ENCODE assay signal across 20 cellular contexts in the genomic region with DNA sequence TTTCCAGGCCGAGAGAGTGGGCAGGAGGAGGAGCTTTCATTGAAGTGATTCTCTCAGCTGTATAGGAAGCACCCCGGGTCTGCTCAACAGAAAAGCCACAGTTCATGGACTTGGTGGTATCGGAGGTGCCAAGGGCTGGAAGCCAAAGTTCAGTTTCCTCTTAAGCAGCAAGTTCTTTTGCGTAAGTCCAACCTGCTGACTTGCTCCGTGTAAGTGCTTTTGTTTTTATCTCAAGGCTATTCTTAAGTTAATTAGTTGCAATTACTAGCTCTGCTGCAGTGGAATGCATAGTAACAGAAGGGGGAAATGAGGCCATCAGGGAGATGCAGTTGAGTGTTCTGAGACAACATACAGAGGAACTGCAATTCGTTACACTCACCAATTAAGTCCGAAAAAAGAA. TPM values are rescaled to one million over a fixed set of nuclear protein-coding genes. Genes with fewer than 3 reads are reported as not detected.
DNase-seq lines count a peak whose midpoint lies in the region; ATAC-seq, FAIRE-seq and TF ChIP-seq lines count a peak whose summit lies in the region.
"Had no signal": no experiment of that assay in that cellular context is flagged by ENCODE, and none has a peak within 500 bp of the region (broad histone marks: within the 10 kb centered on the region; RNA-seq: fewer than 3 reads in every experiment).

No MANE protein-coding gene starts in this region.

- RAD21 ChIA-PET in GM12878 (lab: Charles Lee; ENCODE audit: unreplicated experiment): interaction anchor here (0.7 to 3.5 kb wide), 8 partner anchors 17 to 110 kb away, joined by 3 to 12 read pairs (median 3); a partner anchor contains a TSS

- H3K4me1 Mint-ChIP-seq in GM23338: peaks cover 24% of the 10 kb centered on the region

- H3K4me3 ChIP-seq in BLaER1 (peak overlapping the region; percentile 55), GM23338 (peak overlapping the region; percentile 31), GM12878 (no peak overlapping the region)
- H3K4me3 ChIP-seq: MG63, skin epidermis had no signal

- intact Hi-C loops in GM12878 (cut with micrococcal nuclease; ENCODE audit: unreplicated experiment): loop anchor here (5.0 kb wide), 1 partner anchor 46 kb away; a partner anchor contains a TSS

- H4K20me1 ChIP-seq in BLaER1 (no peaks in the 10 kb centered on the region), GM23338 (replicated peaks; ENCODE audit: insufficient read depth) (no peaks in the 10 kb centered on the region), GM12878 (ENCODE audit: control insufficient read depth, insufficient read depth) (no peaks in the 10 kb centered on the region)

- H3F3A ChIP-seq in GM23338 (replicated peaks; ENCODE audit: low read depth): no peaks in the 10 kb centered on the region

- no peak for TF ChIP-seq EP300 in GM12878 (IDR thresholded peaks at IDR 0.05; ENCODE audit: borderline replicate concordance in 1 of 2, control insufficient read depth in 1 of 2, low read depth in 2 of 2, low read length in 2 of 2)

- H3K4me2 ChIP-seq in BLaER1 (peak overlapping the region; percentile 86), GM23338 (peak overlapping the region; percentile 60), GM12878 (ENCODE audit: control insufficient read depth, insufficient read depth) (peak overlapping the region; percentile 31; the same call in 1 of the 2 replicates)

- no TSS peak for BruUV-seq in GM12878 (replicated peaks; lab: Mats Ljungman, UMichigan)

- H3K4me1 ChIP-seq in BLaER1: peaks cover 85% of the 10 kb centered on the region
- H3K4me1 ChIP-seq in GM23338 (ENCODE audit: insufficient read depth): peaks cover 6% of the 10 kb centered on the region; the same call in 1 of the 2 replicates
- peaks cover 18% of the 10 kb centered on the region for H3K4me1 ChIP-seq in GM12878 (ENCODE audit: control insufficient read depth, insufficient read depth, low read length)

- H3K9ac ChIP-seq in BLaER1 (peak overlapping the region; percentile 56), GM12878 (ENCODE audit: control insufficient read depth, insufficient read depth, low read length) (no peak overlapping the region)

- CTCF ChIA-PET in GM12878 (lab: Yijun Ruan, JAX): interaction anchor here (0.7 to 2.0 kb wide), 6 partner anchors 10 to 53 kb away, joined by 3 to 4 read pairs (median 3); no protein-coding TSS in a partner anchor

- POLR2A ChIA-PET in GM12878 (lab: Charles Lee): interaction anchor here (0.8 to 2.1 kb wide), 7 partner anchors 12 to 61 kb away, joined by 3 to 5 read pairs (median 4); a partner anchor contains a TSS

- peaks cover 16% of the 10 kb centered on the region; the same call in 2 of the 3 replicates for H3K36me3 Mint-ChIP-seq in GM23338 (ENCODE audit: low read depth)

- in situ Hi-C loops in GM12878 (cut with MboI): no loop called here

- H3K9me3 ChIP-seq in BLaER1 (peaks cover 19% of the 10 kb centered on the region), GM12878 (replicated peaks; ENCODE audit: control insufficient read depth, insufficient read depth, low read length) (no peaks in the 10 kb centered on the region; the same call in 2 of the 3 replicates)

- DNase-seq in GM23338 (ENCODE audit: low spot score): peak; percentile 57
- peak; percentile 55 for DNase-seq in GM12878 (ENCODE audit: low read depth, low spot score)
- no peak for DNase-seq in left lobe of liver (ENCODE audit: low spot score)
- no peak for DNase-seq in activated T-cell treated with anti-CD3 and anti-CD28 coated beads, Interleukin-2, amount 50 U/mL, for 1 hour
- DNase-seq in EL: no peak
- DNase-seq in AG08396 (ENCODE audit: low spot score): no peak
- DNase-seq in GM10266 (ENCODE audit: extremely low spot score): no peak
- DNase-seq: activated gamma-delta T cell treated with Interleukin-2 at 50 U/mL for 16 hours, COR-L47, foreskin melanocyte, MG63, NCI-H187 treated with DMSO at 0.1 percent for 48 hours, NCI-H510A treated with DMSO at 0.1 percent for 48 hours, WERI-Rb-1 had no signal

- peak overlapping the region; percentile 83 for H3K27ac Mint-ChIP-seq in GM23338

- peak; percentile 97 for ATAC-seq in GM23338
- ATAC-seq in GM12878: peak; percentile 51
- ATAC-seq in left lobe of liver: peak; percentile 18
- ATAC-seq: Panc1 had no signal

- H3K27ac ChIP-seq in BLaER1: peak overlapping the region; percentile 77
- peak overlapping the region; percentile 85; the same call in 1 of the 2 replicates for H3K27ac ChIP-seq in GM23338 (ENCODE audit: low read depth)
- no peak overlapping the region for H3K27ac ChIP-seq in GM12878 (ENCODE audit: control insufficient read depth, insufficient read depth)
- H3K27ac ChIP-seq: skin epidermis, WERI-Rb-1 had no signal

- H3K9me3 Mint-ChIP-seq in GM23338: peaks cover 4% of the 10 kb centered on the region; the same call in 2 of the 3 replicates

- H3K27me3 Mint-ChIP-seq in GM23338 (ENCODE audit: insufficient read depth, low read depth, poor library complexity): peaks cover 10% of the 10 kb centered on the region

- peaks cover 16% of the 10 kb centered on the region for H3K9me2 ChIP-seq in GM23338 (ENCODE audit: insufficient read depth)

- TF ChIP-seq POLR2A in GM12878 (IDR thresholded peaks at IDR 0.05; ENCODE audit: low read depth, low read length): no peak

- SMC1A ChIA-PET in GM12878 (lab: Charles Lee; ENCODE audit: uncharacterized antibody, unreplicated experiment): interaction anchor here (0.8 to 4.8 kb wide), 12 partner anchors 12 to 110 kb away, joined by 3 to 46 read pairs (median 5); a partner anchor contains a TSS

- TF ChIP-seq CTCF in GM23338 (conservative IDR thresholded peaks at IDR 0.05; ENCODE audit: low read depth in 2 of 2): no peak
- TF ChIP-seq CTCF in GM12878 (IDR thresholded peaks at IDR 0.05 in 2 of 3, conservative IDR thresholded peaks at IDR 0.05 in 1 of 3; ENCODE audit: control insufficient read depth in 2 of 3, extremely low read depth in 1 of 3, insufficient read depth in 1 of 3, low read depth in 3 of 3, low read length in 3 of 3): no peak
- no peak for TF ChIP-seq CTCF in GM10266 (IDR thresholded peaks at IDR 0.05; ENCODE audit: control insufficient read depth, insufficient read depth, low read depth, missing control alignments)

- H3K4me3 Mint-ChIP-seq in GM23338: peak overlapping the region; percentile 5

- H3K27me3 ChIP-seq in BLaER1 (no peaks in the 10 kb centered on the region), GM23338 (ENCODE audit: insufficient read depth) (no peaks in the 10 kb centered on the region), GM12878 (replicated peaks in 1 of 2; ENCODE audit: control insufficient read depth in 2 of 2, insufficient read depth in 2 of 2, low read length in 1 of 2) (no peaks in the 10 kb centered on the region)
- H3K27me3 ChIP-seq: MG63 had no signal

- no peaks in the 10 kb centered on the region for H3K36me3 ChIP-seq in BLaER1
- H3K36me3 ChIP-seq in GM23338 (ENCODE audit: insufficient read depth): no peaks in the 10 kb centered on the region
- no peaks in the 10 kb centered on the region for H3K36me3 ChIP-seq in GM12878 (ENCODE audit: control insufficient read depth in 2 of 2, insufficient read depth in 2 of 2, low read length in 1 of 2)
- H3K36me3 ChIP-seq: MG63, WERI-Rb-1 had no signal

- 3% methylated on average over 7 of the region's 7 CpGs for WGBS in GM12878 (ENCODE audit: insufficient coverage, insufficient replicate concordance, low lambda C conversion rate, missing lambda C conversion rate)

- H2AFZ ChIP-seq in GM23338 (no peak overlapping the region), GM12878 (ENCODE audit: control insufficient read depth, low read depth, low read length) (no peak overlapping the region)

- no peak for TF ChIP-seq RAD21 in GM12878 (IDR thresholded peaks at IDR 0.05; ENCODE audit: insufficient read depth, low read depth, low read length)

- H3K79me2 ChIP-seq in GM23338 (replicated peaks; ENCODE audit: insufficient read depth) (no peaks in the 10 kb centered on the region), GM12878 (ENCODE audit: control insufficient read depth, insufficient read depth, low read length) (no peaks in the 10 kb centered on the region)

- no peak for FAIRE-seq in GM12878 (lab: Jason Lieb, UNC)
- FAIRE-seq: colon had no signal

RNA-seq across cellular contexts. Expression of a gene that starts 44.6 kb away (rescaled TPM):
- total RNA-seq in GM23338 (2014; rRNA removed; shearing (Covaris generic)): not detected in 2 replicates
- polyA plus RNA-seq in GM23338 (2016; fragmentation: Nextera tagmentation; extraction: Ambion mirVana): not detected in 2 replicates
- not detected in 2 replicates for total RNA-seq in GM12878 (2013; cell fraction: nucleolus; rRNA removed)
- total RNA-seq in GM12878 (2014; rRNA removed): not detected in 2 replicates
- total RNA-seq in GM12878 (2014; rRNA removed; fragmentation: Illumina TruSeq; extraction: Trizol): not detected in 2 replicates
- total RNA-seq in GM12878 (2021): not detected in 2 replicates
- not detected for polyA plus RNA-seq in GM12878 (2011; ENCODE audit: low read depth)
- polyA plus RNA-seq in GM12878 (2011; rRNA removed): not detected in 2 replicates
- polyA plus RNA-seq in GM12878 (2011; cell fraction: cytosol; rRNA removed): not detected in 2 replicates
- not detected in 2 replicates for polyA plus RNA-seq in GM12878 (2011; cell fraction: nucleus; rRNA removed)
- polyA plus RNA-seq in GM12878 (2012): not detected in 2 replicates
- polyA plus RNA-seq in GM12878 (2014; fragmentation: Illumina TruSeq; extraction: Trizol): not detected in 2 replicates
- polyA plus RNA-seq in GM12878 (2014; fragmentation: Nextera tagmentation; extraction: Ambion mirVana): not detected
- not detected in 2 replicates for polyA plus RNA-seq in GM12878 (2014; rRNA removed)
- not detected for polyA plus RNA-seq in GM12878 (2016; fragmentation: Nextera tagmentation; extraction: Ambion mirVana)
- polyA minus RNA-seq in GM12878 (2011; rRNA and poly(A)+ RNA removed): not detected in 2 replicates
- not detected in 2 replicates for polyA minus RNA-seq in GM12878 (2011; cell fraction: cytosol; rRNA and poly(A)+ RNA removed)
- not detected in 2 replicates for polyA minus RNA-seq in GM12878 (2011; cell fraction: nucleus; rRNA and poly(A)+ RNA removed)
- not detected for total RNA-seq in left lobe of liver
- total RNA-seq: HT1080, urinary bladder had no signal
- polyA plus RNA-seq: urinary bladder had no signal

RNA-seq across cellular contexts. Expression of a gene that starts 45.0 kb away (rescaled TPM):
- total RNA-seq in GM23338 (2014; rRNA removed; shearing (Covaris generic)): 47.0 and 54.8 TPM in 2 replicates
- polyA plus RNA-seq in GM23338 (2016; fragmentation: Nextera tagmentation; extraction: Ambion mirVana): 40.0 and 46.4 TPM in 2 replicates
- 88.8 and 95.5 TPM in 2 replicates for total RNA-seq in GM12878 (2013; cell fraction: nucleolus; rRNA removed)
- total RNA-seq in GM12878 (2014; rRNA removed): 22.6 and 28.8 TPM in 2 replicates
- 18.6 and 20.6 TPM in 2 replicates for total RNA-seq in GM12878 (2014; rRNA removed; fragmentation: Illumina TruSeq; extraction: Trizol)
- total RNA-seq in GM12878 (2021): 24.2 and 25.2 TPM in 2 replicates
- polyA plus RNA-seq in GM12878 (2011; ENCODE audit: low read depth): 5.1 TPM
- 46.7 and 53.5 TPM in 2 replicates for polyA plus RNA-seq in GM12878 (2011; rRNA removed)
- polyA plus RNA-seq in GM12878 (2011; cell fraction: cytosol; rRNA removed): 19.0 and 23.0 TPM in 2 replicates
- 23.6 and 27.5 TPM in 2 replicates for polyA plus RNA-seq in GM12878 (2011; cell fraction: nucleus; rRNA removed)
- 9.9 and 10.8 TPM in 2 replicates for polyA plus RNA-seq in GM12878 (2012)
- 22.1 and 29.2 TPM in 2 replicates for polyA plus RNA-seq in GM12878 (2014; fragmentation: Illumina TruSeq; extraction: Trizol)
- 10 to 100 TPM in 1 of 2 experiments, 1 to 10 TPM in 1; 8.0 to 12.1 TPM for polyA plus RNA-seq in GM12878 (2014; fragmentation: Nextera tagmentation; extraction: Ambion mirVana)
- polyA plus RNA-seq in GM12878 (2014; rRNA removed): 20.3 and 22.8 TPM in 2 replicates
- polyA plus RNA-seq in GM12878 (2016; fragmentation: Nextera tagmentation; extraction: Ambion mirVana): 10 to 100 TPM; 23.0 to 24.0 TPM
- polyA minus RNA-seq in GM12878 (2011; rRNA and poly(A)+ RNA removed): 22.3 and 29.7 TPM in 2 replicates
- polyA minus RNA-seq in GM12878 (2011; cell fraction: cytosol; rRNA and poly(A)+ RNA removed): 10.5 and 12.4 TPM in 2 replicates
- 27.1 and 30.5 TPM in 2 replicates for polyA minus RNA-seq in GM12878 (2011; cell fraction: nucleus; rRNA and poly(A)+ RNA removed)
- total RNA-seq in left lobe of liver: 4.3 TPM

Comparison
In these comparisons a context has a peak if more than half of its experiments do, and no peak if none do; other contexts are left out.
1. H3K4me2 ChIP-seq: peak in every context shown above with its lines; median percentile 86 in BLaER1; 60 in GM23338; 31 in GM12878.
2. ATAC-seq: peak in every context shown above with its lines; median percentile 97 in GM23338; 51 in GM12878; 18 in left lobe of liver.
3. DNase-seq: peak in GM23338 (single experiment) and GM12878 (single experiment); none in left lobe of liver (single experiment), activated T-cell treated with anti-CD3 and anti-CD28 coated beads, Interleukin-2, amount 50 U/mL, for 1 hour (single experiment), EL (single experiment), AG08396 (single experiment) and GM10266 (single experiment).